8 cellular contexts compared by ENCODE assay signal in genomic region chr6:134464690-134465411, GRCh38.
DNase-seq lines count a peak whose midpoint lies in the region; ATAC-seq, FAIRE-seq and TF ChIP-seq lines count a peak whose summit lies in the region.

No MANE protein-coding gene starts in this region.

- H3K4me3 ChIP-seq in kidney epithelial cell (ENCODE audit: low read depth, low read length) (no peak overlapping the region), neural progenitor cell (no peak overlapping the region)

- H2AFZ ChIP-seq in neural progenitor cell (replicated peaks): no peak overlapping the region

- H3K9me3 Mint-ChIP-seq in neural progenitor cell: no peaks in the 10 kb centered on the region

- H4K20me1 ChIP-seq in neural progenitor cell (ENCODE audit: low read depth): no peaks in the 10 kb centered on the region

- no peaks in the 10 kb centered on the region for H3K27me3 Mint-ChIP-seq in neural progenitor cell (ENCODE audit: insufficient read depth, low read depth)

- DNase-seq in ELR (ENCODE audit: low read depth) (peak; percentile 44), RCC 7860 (ENCODE audit: low spot score) (peak; percentile 79), kidney epithelial cell (ENCODE audit: low read depth) (peak; percentile 94), neural progenitor cell (ENCODE audit: low spot score) (no peak), epidermal melanocyte (ENCODE audit: insufficient read length, low spot score) (no peak)
- no peak for DNase-seq in stimulated activated CD4-positive, alpha-beta T cell treated with anti-CD3 and anti-CD28 coated beads, Interleukin-4, amount 100 ng/mL, for 4 hours

- no peak overlapping the region for H3K27ac ChIP-seq in neural progenitor cell

- peak; percentile 66 for ATAC-seq in HG03103 (IDR thresholded peaks at IDR 0.05; ENCODE audit: low read depth, unreplicated experiment)
- no peak for ATAC-seq in GM19452 (IDR thresholded peaks at IDR 0.05; ENCODE audit: unreplicated experiment)

- H3K9me3 ChIP-seq in neural progenitor cell (ENCODE audit: low read depth): no peaks in the 10 kb centered on the region

- no peaks in the 10 kb centered on the region for H3F3A ChIP-seq in neural progenitor cell (ENCODE audit: low read depth)

- H3K27ac Mint-ChIP-seq in neural progenitor cell: no peak overlapping the region

- H3K79me2 ChIP-seq in neural progenitor cell (ENCODE audit: low read depth): no peaks in the 10 kb centered on the region

- H3K36me3 Mint-ChIP-seq in neural progenitor cell: no peaks in the 10 kb centered on the region

- TF ChIP-seq CTCF in kidney epithelial cell (IDR thresholded peaks at IDR 0.05; ENCODE audit: insufficient read depth, low read length, poor library complexity, severe bottlenecking) (no peak), neural progenitor cell (IDR thresholded peaks at IDR 0.05) (no peak)

- H3K27me3 ChIP-seq in kidney epithelial cell (ENCODE audit: control insufficient read depth, insufficient read depth, low read length) (no peaks in the 10 kb centered on the region), neural progenitor cell (no peaks in the 10 kb centered on the region)

- peak; percentile 5 for FAIRE-seq in RCC 7860 (lab: Jason Lieb, UNC)

- peaks cover 6% of the 10 kb centered on the region for H3K4me1 Mint-ChIP-seq in neural progenitor cell

- no peak overlapping the region for H3K4me2 ChIP-seq in neural progenitor cell

- no peaks in the 10 kb centered on the region for H3K36me3 ChIP-seq in kidney epithelial cell (ENCODE audit: control insufficient read depth, insufficient read depth, low read length)
- no peaks in the 10 kb centered on the region for H3K36me3 ChIP-seq in neural progenitor cell

- peaks cover 11% of the 10 kb centered on the region for H3K4me1 ChIP-seq in neural progenitor cell

- H3K4me3 Mint-ChIP-seq in neural progenitor cell: no peak overlapping the region

- H3K9ac ChIP-seq in neural progenitor cell: no peak overlapping the region

Comparison
In these comparisons a context has a peak if more than half of its experiments do, and no peak if none do; other contexts are left out.
1. DNase-seq: peak in ELR (single experiment), RCC 7860 (single experiment) and kidney epithelial cell (single experiment); none in stimulated activated CD4-positive, alpha-beta T cell treated with anti-CD3 and anti-CD28 coated beads, Interleukin-4, amount 100 ng/mL, for 4 hours (0 of 2), neural progenitor cell (single experiment) and epidermal melanocyte (single experiment).